1 cellular context compared by ENCODE assay signal in the genomic region with DNA sequence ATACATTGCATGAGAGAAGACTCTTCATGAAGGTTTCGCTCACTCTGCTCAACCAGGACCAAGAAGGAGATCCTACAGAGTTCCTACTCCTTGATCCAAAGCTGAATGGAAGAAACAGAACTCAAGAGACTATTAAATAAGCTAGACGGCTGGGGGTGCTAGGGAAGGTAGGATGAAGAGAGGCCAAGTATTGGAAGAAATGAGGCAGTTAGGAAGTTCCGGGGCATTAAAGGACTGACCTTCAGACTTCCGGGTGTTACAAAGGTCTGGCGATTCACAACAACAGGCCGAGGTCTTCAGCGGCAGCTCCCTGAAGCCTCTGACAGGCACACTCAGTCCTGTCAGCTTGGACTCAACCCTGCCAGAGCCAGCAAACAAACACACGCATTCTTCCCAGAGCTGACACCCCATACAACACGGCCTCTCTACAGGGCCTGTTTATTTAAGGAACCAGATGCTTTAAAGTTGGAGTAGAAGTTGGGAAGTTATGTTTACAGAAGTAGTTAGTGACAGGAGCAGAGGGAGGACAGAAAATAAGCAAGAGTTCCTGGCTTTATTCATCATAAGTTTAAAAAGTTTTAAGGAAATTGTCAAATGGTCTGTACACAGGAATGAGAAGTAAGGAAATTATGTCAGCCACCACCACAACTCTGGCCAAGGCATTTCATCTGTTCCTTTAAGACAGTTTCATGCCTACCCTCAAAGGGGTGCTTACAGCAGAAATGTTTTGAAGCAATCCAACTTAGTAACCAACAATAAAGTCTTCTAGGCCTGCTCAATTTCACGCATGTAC.
TF ChIP-seq lines count a peak whose summit lies in the region.

No MANE protein-coding gene starts in this region.

TF ChIP-seq in HepG2, 621 proteins besides CTCF, POLR2A, EP300 and RAD21 (continued from another document and continues in another):
- TF ChIP-seq, protein P1, sequence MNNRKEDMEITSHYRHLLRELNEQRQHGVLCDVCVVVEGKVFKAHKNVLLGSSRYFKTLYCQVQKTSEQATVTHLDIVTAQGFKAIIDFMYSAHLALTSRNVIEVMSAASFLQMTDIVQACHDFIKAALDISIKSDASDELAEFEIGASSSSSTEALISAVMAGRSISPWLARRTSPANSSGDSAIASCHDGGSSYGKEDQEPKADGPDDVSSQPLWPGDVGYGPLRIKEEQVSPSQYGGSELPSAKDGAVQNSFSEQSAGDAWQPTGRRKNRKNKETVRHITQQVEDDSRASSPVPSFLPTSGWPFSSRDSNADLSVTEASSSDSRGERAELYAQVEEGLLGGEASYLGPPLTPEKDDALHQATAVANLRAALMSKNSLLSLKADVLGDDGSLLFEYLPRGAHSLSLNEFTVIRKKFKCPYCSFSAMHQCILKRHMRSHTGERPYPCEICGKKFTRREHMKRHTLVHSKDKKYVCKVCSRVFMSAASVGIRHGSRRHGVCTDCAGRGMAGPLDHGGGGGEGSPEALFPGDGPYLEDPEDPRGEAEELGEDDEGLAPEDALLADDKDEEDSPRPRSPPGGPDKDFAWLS (CRISPR knock-in tag; IDR thresholded peaks at IDR 0.05; ENCODE audit: borderline replicate concordance): no peak
- TF ChIP-seq, protein P2, sequence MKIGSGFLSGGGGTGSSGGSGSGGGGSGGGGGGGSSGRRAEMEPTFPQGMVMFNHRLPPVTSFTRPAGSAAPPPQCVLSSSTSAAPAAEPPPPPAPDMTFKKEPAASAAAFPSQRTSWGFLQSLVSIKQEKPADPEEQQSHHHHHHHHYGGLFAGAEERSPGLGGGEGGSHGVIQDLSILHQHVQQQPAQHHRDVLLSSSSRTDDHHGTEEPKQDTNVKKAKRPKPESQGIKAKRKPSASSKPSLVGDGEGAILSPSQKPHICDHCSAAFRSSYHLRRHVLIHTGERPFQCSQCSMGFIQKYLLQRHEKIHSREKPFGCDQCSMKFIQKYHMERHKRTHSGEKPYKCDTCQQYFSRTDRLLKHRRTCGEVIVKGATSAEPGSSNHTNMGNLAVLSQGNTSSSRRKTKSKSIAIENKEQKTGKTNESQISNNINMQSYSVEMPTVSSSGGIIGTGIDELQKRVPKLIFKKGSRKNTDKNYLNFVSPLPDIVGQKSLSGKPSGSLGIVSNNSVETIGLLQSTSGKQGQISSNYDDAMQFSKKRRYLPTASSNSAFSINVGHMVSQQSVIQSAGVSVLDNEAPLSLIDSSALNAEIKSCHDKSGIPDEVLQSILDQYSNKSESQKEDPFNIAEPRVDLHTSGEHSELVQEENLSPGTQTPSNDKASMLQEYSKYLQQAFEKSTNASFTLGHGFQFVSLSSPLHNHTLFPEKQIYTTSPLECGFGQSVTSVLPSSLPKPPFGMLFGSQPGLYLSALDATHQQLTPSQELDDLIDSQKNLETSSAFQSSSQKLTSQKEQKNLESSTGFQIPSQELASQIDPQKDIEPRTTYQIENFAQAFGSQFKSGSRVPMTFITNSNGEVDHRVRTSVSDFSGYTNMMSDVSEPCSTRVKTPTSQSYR (CRISPR knock-in tag; IDR thresholded peaks at IDR 0.05; ENCODE audit: borderline replicate concordance): peak; percentile 51; the same call in 1 of the 2 replicates
- TF ChIP-seq ZEB1 (IDR thresholded peaks at IDR 0.05; ENCODE audit: insufficient replicate concordance, low read depth) (peak; percentile 27), ZNF577 (CRISPR knock-in tag; IDR thresholded peaks at IDR 0.05; ENCODE audit: borderline replicate concordance, low read depth) (no peak), ZNF333 (CRISPR knock-in tag; IDR thresholded peaks at IDR 0.05; ENCODE audit: borderline replicate concordance) (no peak), BRCA1 (CRISPR knock-in tag; IDR thresholded peaks at IDR 0.05) (peak; percentile 19; the same call in 1 of the 2 replicates), REPIN1 (CRISPR knock-in tag; IDR thresholded peaks at IDR 0.05; ENCODE audit: borderline replicate concordance, low read depth) (no peak; the same call in 1 of the 2 replicates), SMAD1 (CRISPR knock-in tag; IDR thresholded peaks at IDR 0.05; ENCODE audit: borderline replicate concordance, low read depth) (0 out of 2 replicates have a peak, but pooled peaks have one; percentile 48), ZNF546 (CRISPR knock-in tag; conservative IDR thresholded peaks at IDR 0.05) (no peak), SETDB1 (CRISPR knock-in tag; IDR thresholded peaks at IDR 0.05; ENCODE audit: borderline replicate concordance) (no peak), HOXA7 (CRISPR knock-in tag; IDR thresholded peaks at IDR 0.05) (no peak), SRY (CRISPR knock-in tag; IDR thresholded peaks at IDR 0.05) (no peak), ZSCAN21 (CRISPR knock-in tag; IDR thresholded peaks at IDR 0.05; ENCODE audit: borderline replicate concordance) (peak; percentile 27; the same call in 1 of the 2 replicates), KDM5A (IDR thresholded peaks at IDR 0.05; ENCODE audit: borderline replicate concordance, low read length) (peak; percentile 24; the same call in 1 of the 2 replicates), MYC (CRISPR knock-in tag; IDR thresholded peaks at IDR 0.05; ENCODE audit: borderline replicate concordance) (peak; percentile 24; the same call in 1 of the 2 replicates), SRSF4 (IDR thresholded peaks at IDR 0.05; ENCODE audit: low read depth, low read length, poor library complexity, severe bottlenecking) (no peak), ETV5 (CRISPR knock-in tag; IDR thresholded peaks at IDR 0.05; ENCODE audit: borderline replicate concordance) (peak; percentile 97), ZBTB21 (CRISPR knock-in tag; IDR thresholded peaks at IDR 0.05) (0 out of 2 replicates have a peak, but pooled peaks have one; percentile 19), RXRB (CRISPR knock-in tag; IDR thresholded peaks at IDR 0.05; ENCODE audit: borderline replicate concordance) (peak; percentile 88), GATA4 (IDR thresholded peaks at IDR 0.05; ENCODE audit: borderline replicate concordance, low read depth) (peak; percentile 44; the same call in 1 of the 2 replicates), ZNF33B (CRISPR knock-in tag; IDR thresholded peaks at IDR 0.05) (no peak), MIER2 (CRISPR knock-in tag; IDR thresholded peaks at IDR 0.05) (peak; percentile 70; the same call in 1 of the 2 replicates)
- TF ChIP-seq, protein P3, sequence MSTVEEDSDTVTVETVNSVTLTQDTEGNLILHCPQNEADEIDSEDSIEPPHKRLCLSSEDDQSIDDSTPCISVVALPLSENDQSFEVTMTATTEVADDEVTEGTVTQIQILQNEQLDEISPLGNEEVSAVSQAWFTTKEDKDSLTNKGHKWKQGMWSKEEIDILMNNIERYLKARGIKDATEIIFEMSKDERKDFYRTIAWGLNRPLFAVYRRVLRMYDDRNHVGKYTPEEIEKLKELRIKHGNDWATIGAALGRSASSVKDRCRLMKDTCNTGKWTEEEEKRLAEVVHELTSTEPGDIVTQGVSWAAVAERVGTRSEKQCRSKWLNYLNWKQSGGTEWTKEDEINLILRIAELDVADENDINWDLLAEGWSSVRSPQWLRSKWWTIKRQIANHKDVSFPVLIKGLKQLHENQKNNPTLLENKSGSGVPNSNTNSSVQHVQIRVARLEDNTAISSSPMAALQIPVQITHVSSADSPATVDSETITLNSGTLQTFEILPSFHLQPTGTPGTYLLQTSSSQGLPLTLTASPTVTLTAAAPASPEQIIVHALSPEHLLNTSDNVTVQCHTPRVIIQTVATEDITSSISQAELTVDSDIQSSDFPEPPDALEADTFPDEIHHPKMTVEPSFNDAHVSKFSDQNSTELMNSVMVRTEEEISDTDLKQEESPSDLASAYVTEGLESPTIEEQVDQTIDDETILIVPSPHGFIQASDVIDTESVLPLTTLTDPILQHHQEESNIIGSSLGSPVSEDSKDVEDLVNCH (CRISPR knock-in tag; IDR thresholded peaks at IDR 0.05): no peak
- TF ChIP-seq, protein P4, sequence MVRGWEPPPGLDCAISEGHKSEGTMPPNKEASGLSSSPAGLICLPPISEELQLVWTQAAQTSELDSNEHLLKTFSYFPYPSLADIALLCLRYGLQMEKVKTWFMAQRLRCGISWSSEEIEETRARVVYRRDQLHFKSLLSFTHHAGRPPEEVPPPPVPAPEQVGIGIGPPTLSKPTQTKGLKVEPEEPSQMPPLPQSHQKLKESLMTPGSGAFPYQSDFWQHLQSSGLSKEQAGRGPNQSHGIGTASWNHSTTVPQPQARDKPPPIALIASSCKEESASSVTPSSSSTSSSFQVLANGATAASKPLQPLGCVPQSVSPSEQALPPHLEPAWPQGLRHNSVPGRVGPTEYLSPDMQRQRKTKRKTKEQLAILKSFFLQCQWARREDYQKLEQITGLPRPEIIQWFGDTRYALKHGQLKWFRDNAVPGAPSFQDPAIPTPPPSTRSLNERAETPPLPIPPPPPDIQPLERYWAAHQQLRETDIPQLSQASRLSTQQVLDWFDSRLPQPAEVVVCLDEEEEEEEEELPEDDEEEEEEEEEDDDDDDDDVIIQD (CRISPR knock-in tag; IDR thresholded peaks at IDR 0.05; ENCODE audit: low read depth): 0 out of 2 replicates have a peak, but pooled peaks have one; percentile 20
- TF ChIP-seq, protein P5, sequence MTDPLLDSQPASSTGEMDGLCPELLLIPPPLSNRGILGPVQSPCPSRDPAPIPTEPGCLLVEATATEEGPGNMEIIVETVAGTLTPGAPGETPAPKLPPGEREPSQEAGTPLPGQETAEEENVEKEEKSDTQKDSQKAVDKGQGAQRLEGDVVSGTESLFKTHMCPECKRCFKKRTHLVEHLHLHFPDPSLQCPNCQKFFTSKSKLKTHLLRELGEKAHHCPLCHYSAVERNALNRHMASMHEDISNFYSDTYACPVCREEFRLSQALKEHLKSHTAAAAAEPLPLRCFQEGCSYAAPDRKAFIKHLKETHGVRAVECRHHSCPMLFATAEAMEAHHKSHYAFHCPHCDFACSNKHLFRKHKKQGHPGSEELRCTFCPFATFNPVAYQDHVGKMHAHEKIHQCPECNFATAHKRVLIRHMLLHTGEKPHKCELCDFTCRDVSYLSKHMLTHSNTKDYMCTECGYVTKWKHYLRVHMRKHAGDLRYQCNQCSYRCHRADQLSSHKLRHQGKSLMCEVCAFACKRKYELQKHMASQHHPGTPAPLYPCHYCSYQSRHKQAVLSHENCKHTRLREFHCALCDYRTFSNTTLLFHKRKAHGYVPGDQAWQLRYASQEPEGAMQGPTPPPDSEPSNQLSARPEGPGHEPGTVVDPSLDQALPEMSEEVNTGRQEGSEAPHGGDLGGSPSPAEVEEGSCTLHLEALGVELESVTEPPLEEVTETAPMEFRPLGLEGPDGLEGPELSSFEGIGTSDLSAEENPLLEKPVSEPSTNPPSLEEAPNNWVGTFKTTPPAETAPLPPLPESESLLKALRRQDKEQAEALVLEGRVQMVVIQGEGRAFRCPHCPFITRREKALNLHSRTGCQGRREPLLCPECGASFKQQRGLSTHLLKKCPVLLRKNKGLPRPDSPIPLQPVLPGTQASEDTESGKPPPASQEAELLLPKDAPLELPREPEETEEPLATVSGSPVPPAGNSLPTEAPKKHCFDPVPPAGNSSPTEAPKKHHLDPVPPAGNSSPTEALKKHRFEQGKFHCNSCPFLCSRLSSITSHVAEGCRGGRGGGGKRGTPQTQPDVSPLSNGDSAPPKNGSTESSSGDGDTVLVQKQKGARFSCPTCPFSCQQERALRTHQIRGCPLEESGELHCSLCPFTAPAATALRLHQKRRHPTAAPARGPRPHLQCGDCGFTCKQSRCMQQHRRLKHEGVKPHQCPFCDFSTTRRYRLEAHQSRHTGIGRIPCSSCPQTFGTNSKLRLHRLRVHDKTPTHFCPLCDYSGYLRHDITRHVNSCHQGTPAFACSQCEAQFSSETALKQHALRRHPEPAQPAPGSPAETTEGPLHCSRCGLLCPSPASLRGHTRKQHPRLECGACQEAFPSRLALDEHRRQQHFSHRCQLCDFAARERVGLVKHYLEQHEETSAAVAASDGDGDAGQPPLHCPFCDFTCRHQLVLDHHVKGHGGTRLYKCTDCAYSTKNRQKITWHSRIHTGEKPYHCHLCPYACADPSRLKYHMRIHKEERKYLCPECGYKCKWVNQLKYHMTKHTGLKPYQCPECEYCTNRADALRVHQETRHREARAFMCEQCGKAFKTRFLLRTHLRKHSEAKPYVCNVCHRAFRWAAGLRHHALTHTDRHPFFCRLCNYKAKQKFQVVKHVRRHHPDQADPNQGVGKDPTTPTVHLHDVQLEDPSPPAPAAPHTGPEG (CRISPR knock-in tag; IDR thresholded peaks at IDR 0.05): 0 out of 2 replicates have a peak, but pooled peaks have one; percentile 48
- TF ChIP-seq, protein P6, sequence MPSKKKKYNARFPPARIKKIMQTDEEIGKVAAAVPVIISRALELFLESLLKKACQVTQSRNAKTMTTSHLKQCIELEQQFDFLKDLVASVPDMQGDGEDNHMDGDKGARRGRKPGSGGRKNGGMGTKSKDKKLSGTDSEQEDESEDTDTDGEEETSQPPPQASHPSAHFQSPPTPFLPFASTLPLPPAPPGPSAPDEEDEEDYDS (CRISPR knock-in tag; IDR thresholded peaks at IDR 0.05): peak; percentile 54; the same call in 1 of the 2 replicates
- TF ChIP-seq, protein P7, sequence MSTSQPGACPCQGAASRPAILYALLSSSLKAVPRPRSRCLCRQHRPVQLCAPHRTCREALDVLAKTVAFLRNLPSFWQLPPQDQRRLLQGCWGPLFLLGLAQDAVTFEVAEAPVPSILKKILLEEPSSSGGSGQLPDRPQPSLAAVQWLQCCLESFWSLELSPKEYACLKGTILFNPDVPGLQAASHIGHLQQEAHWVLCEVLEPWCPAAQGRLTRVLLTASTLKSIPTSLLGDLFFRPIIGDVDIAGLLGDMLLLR (CRISPR knock-in tag; IDR thresholded peaks at IDR 0.05): no peak
- TF ChIP-seq, protein P8, sequence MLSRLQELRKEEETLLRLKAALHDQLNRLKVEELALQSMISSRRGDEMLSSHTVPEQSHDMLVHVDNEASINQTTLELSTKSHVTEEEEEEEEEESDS (CRISPR knock-in tag; IDR thresholded peaks at IDR 0.05; ENCODE audit: borderline replicate concordance): 0 out of 2 replicates have a peak, but pooled peaks have one; percentile 10
- TF ChIP-seq, protein P9, sequence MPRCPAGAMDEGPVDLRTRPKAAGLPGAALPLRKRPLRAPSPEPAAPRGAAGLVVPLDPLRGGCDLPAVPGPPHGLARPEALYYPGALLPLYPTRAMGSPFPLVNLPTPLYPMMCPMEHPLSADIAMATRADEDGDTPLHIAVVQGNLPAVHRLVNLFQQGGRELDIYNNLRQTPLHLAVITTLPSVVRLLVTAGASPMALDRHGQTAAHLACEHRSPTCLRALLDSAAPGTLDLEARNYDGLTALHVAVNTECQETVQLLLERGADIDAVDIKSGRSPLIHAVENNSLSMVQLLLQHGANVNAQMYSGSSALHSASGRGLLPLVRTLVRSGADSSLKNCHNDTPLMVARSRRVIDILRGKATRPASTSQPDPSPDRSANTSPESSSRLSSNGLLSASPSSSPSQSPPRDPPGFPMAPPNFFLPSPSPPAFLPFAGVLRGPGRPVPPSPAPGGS (CRISPR knock-in tag; IDR thresholded peaks at IDR 0.05): peak; percentile 59; the same call in 1 of the 2 replicates
- TF ChIP-seq, protein P10, sequence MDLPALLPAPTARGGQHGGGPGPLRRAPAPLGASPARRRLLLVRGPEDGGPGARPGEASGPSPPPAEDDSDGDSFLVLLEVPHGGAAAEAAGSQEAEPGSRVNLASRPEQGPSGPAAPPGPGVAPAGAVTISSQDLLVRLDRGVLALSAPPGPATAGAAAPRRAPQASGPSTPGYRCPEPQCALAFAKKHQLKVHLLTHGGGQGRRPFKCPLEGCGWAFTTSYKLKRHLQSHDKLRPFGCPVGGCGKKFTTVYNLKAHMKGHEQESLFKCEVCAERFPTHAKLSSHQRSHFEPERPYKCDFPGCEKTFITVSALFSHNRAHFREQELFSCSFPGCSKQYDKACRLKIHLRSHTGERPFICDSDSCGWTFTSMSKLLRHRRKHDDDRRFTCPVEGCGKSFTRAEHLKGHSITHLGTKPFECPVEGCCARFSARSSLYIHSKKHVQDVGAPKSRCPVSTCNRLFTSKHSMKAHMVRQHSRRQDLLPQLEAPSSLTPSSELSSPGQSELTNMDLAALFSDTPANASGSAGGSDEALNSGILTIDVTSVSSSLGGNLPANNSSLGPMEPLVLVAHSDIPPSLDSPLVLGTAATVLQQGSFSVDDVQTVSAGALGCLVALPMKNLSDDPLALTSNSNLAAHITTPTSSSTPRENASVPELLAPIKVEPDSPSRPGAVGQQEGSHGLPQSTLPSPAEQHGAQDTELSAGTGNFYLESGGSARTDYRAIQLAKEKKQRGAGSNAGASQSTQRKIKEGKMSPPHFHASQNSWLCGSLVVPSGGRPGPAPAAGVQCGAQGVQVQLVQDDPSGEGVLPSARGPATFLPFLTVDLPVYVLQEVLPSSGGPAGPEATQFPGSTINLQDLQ (CRISPR knock-in tag; IDR thresholded peaks at IDR 0.05): no peak
